1 cellular context compared by ENCODE assay signal in genomic region chr9:6757132-6757987, GRCh38.
TF ChIP-seq lines count a peak whose summit lies in the region.

Gene KDM4C (plus strand): TSS chr9:6757973. CDS start chr9:6792989, 35,016 bp downstream.

TF ChIP-seq in K562, 482 proteins besides CTCF, POLR2A, EP300 and RAD21 (continued from another document and continues in another):
- TF ChIP-seq STAT6 (CRISPR knock-in tag; IDR thresholded peaks at IDR 0.05) (no peak), USF2 (CRISPR knock-in tag; IDR thresholded peaks at IDR 0.05) (peak; percentile 97), OTX1 (CRISPR knock-in tag; IDR thresholded peaks at IDR 0.05) (no peak), PATZ1 (CRISPR knock-in tag; IDR thresholded peaks at IDR 0.05; ENCODE audit: borderline replicate concordance) (no peak), ZMIZ1 (IDR thresholded peaks at IDR 0.05; ENCODE audit: low read depth in 2 of 2, low read length in 2 of 2) (peak in 1 of 2 experiments; percentile 22; a peak in 1 of 4 replicates), ZNF311 (CRISPR knock-in tag; IDR thresholded peaks at IDR 0.05) (no peak), HLTF (IDR thresholded peaks at IDR 0.05) (no peak), SRSF1 (IDR thresholded peaks at IDR 0.05; ENCODE audit: low read depth, low read length) (no peak), ZKSCAN1 (IDR thresholded peaks at IDR 0.05; ENCODE audit: low read depth, low read length) (no peak), BRCA1 (IDR thresholded peaks at IDR 0.05) (no peak), BRCA1 (CRISPR knock-in tag; IDR thresholded peaks at IDR 0.05) (no peak), ELF1 (tag; IDR thresholded peaks at IDR 0.05) (peak; percentile 88), CHAMP1 (IDR thresholded peaks at IDR 0.05) (no peak), TRIM25 (IDR thresholded peaks at IDR 0.05; ENCODE audit: borderline replicate concordance) (no peak), PRPF4 (IDR thresholded peaks at IDR 0.05; ENCODE audit: insufficient read depth, low read depth, low read length, poor library complexity, severe bottlenecking) (no peak), ZNF316 (IDR thresholded peaks at IDR 0.05) (no peak), ZFP1 (CRISPR knock-in tag; IDR thresholded peaks at IDR 0.05) (no peak), ZNF589 (CRISPR knock-in tag; IDR thresholded peaks at IDR 0.05; ENCODE audit: low read depth) (0 out of 2 replicates have a peak, but pooled peaks have one; percentile 58), EP400 (IDR thresholded peaks at IDR 0.05) (peak; percentile 95), JUN (IDR thresholded peaks at IDR 0.05; ENCODE audit: borderline replicate concordance, low read depth, low read length) (peak; percentile 65; the same call in 1 of the 2 replicates), JUN (CRISPR knock-in tag; IDR thresholded peaks at IDR 0.05; ENCODE audit: borderline replicate concordance) (no peak), NR3C1 (CRISPR knock-in tag; IDR thresholded peaks at IDR 0.05) (no peak), NCOR1 (IDR thresholded peaks at IDR 0.05) (peak; percentile 71), KLF16 (IDR thresholded peaks at IDR 0.05) (peak; percentile 37; the same call in 1 of the 2 replicates), COPS2 (conservative IDR thresholded peaks at IDR 0.05) (no peak), GATA2 (CRISPR knock-in tag; IDR thresholded peaks at IDR 0.05) (no peak), HDGF (IDR thresholded peaks at IDR 0.05) (no peak), ZNF655 (CRISPR knock-in tag; IDR thresholded peaks at IDR 0.05) (no peak), HDAC1 (IDR thresholded peaks at IDR 0.05) (no peak), MYBL2 (IDR thresholded peaks at IDR 0.05; ENCODE audit: low read depth) (no peak), MYBL2 (CRISPR knock-in tag; IDR thresholded peaks at IDR 0.05; ENCODE audit: borderline replicate concordance) (no peak), BCOR (IDR thresholded peaks at IDR 0.05) (no peak), SMARCC2 (IDR thresholded peaks at IDR 0.05; ENCODE audit: low read depth) (no peak), HNRNPUL1 (IDR thresholded peaks at IDR 0.05; ENCODE audit: low read length) (no peak), NR2C2 (CRISPR knock-in tag; IDR thresholded peaks at IDR 0.05) (no peak), NR2C2 (tag; IDR thresholded peaks at IDR 0.05) (no peak), ZNF121 (CRISPR knock-in tag; conservative IDR thresholded peaks at IDR 0.05) (no peak; the same call in 1 of the 2 replicates), FOS (IDR thresholded peaks at IDR 0.05; ENCODE audit: extremely low read depth, insufficient read length) (peak; percentile 80), KDM1A (IDR thresholded peaks at IDR 0.05) (peak in 1 of 2 experiments; percentile 19; a peak in 2 of 4 replicates), USF1 (CRISPR knock-in tag; IDR thresholded peaks at IDR 0.05) (peak; percentile 97), RB1 (IDR thresholded peaks at IDR 0.05; ENCODE audit: low read depth) (peak; percentile 28; the same call in 1 of the 2 replicates), ZBTB7A (IDR thresholded peaks at IDR 0.05; ENCODE audit: borderline replicate concordance, control insufficient read depth, low read depth, low read length) (peak; percentile 10; the same call in 1 of the 2 replicates), SOX6 (IDR thresholded peaks at IDR 0.05) (0 out of 2 replicates have a peak, but pooled peaks have one; percentile 36), LCOR (CRISPR knock-in tag; IDR thresholded peaks at IDR 0.05) (peak; percentile 41; the same call in 1 of the 2 replicates), ZNF274 (IDR thresholded peaks at IDR 0.05; ENCODE audit: borderline replicate concordance, low read depth, low read length) (no peak), POLR2H (tag; IDR thresholded peaks at IDR 0.05; ENCODE audit: low read depth) (peak; percentile 83), STAT5A (IDR thresholded peaks at IDR 0.05; ENCODE audit: borderline replicate concordance, low read length) (peak; percentile 56; the same call in 1 of the 2 replicates), NFXL1 (CRISPR knock-in tag; IDR thresholded peaks at IDR 0.05) (no peak), ELF2 (CRISPR knock-in tag; IDR thresholded peaks at IDR 0.05) (peak; percentile 46; the same call in 1 of the 2 replicates), ARID2 (IDR thresholded peaks at IDR 0.05) (no peak), CEBPB (tag; IDR thresholded peaks at IDR 0.05) (no peak), ZNF398 (CRISPR knock-in tag; IDR thresholded peaks at IDR 0.05) (no peak)
